Comparison of ENCODE assay signal across 8 cellular contexts in genomic region chr20:1326031-1326930, GRCh38. TPM values are rescaled to one million over a fixed set of nuclear protein-coding genes. Genes with fewer than 3 reads are reported as not detected.
DNase-seq lines count a peak whose midpoint lies in the region; ATAC-seq, FAIRE-seq and TF ChIP-seq lines count a peak whose summit lies in the region.

No MANE protein-coding gene starts in this region.

- H3K4me3 ChIP-seq in breast epithelium = peak overlapping the region; percentile 76 to 88 (median 85)
- H3K4me3 ChIP-seq in mesendoderm (ENCODE audit: low read length) = peak overlapping the region; percentile 90

- H3K9ac ChIP-seq in mesendoderm (ENCODE audit: low read length) = peak overlapping the region; percentile 96

- H2BK120ac ChIP-seq in mesendoderm (ENCODE audit: low read depth, low read length) = no peak overlapping the region

- H2AK5ac ChIP-seq in mesendoderm (ENCODE audit: low read length) = peak overlapping the region; percentile 65

- H3K27ac ChIP-seq in breast epithelium (peak overlapping the region; percentile 98 to 99), mesendoderm (ENCODE audit: low read depth, low read length) (no peak overlapping the region)

- peaks cover 35% of the 10 kb centered on the region for H3K4me1 Mint-ChIP-seq in MCF 10A (ENCODE audit: insufficient read depth, unreplicated experiment)

- POLR2A ChIA-PET in MCF 10A (lab: Yijun Ruan, JAX) = interaction anchor here (0.5 to 10.7 kb wide), 45 partner anchors 9 to 992 kb away, joined by 3 to 184 read pairs (median 4); partner anchors contain the start of genes FKBP1A, NSFL1C, PSMF1 and RAD21L1

- BruUV-seq in MCF 10A (replicated peaks; lab: Mats Ljungman, UMichigan) = no TSS peak

- no CpG with 5 or more reads among the region's 10 CpGs for WGBS in mesendoderm (ENCODE audit: extremely low coverage, insufficient coverage, low lambda C conversion rate)

- H3K79me1 ChIP-seq in mesendoderm (ENCODE audit: low read length) = peaks cover 40% of the 10 kb centered on the region

- no peaks in the 10 kb centered on the region for H3K36me3 Mint-ChIP-seq in MCF 10A (ENCODE audit: insufficient read depth, unreplicated experiment)

- H3K36me3 ChIP-seq in breast epithelium (no peaks in the 10 kb centered on the region), mesendoderm (ENCODE audit: control insufficient read depth, insufficient read depth, low read length) (no peaks in the 10 kb centered on the region)

- TF ChIP-seq CTCF in breast epithelium (IDR thresholded peaks at IDR 0.05) (no peak), MCF 10A (IDR thresholded peaks at IDR 0.05; ENCODE audit: unreplicated experiment) (no peak)

- H3K4ac ChIP-seq in mesendoderm (ENCODE audit: low read depth, low read length) = no peak overlapping the region

- no peaks in the 10 kb centered on the region for H3K9me3 ChIP-seq in breast epithelium

- H3K79me2 ChIP-seq in mesendoderm (ENCODE audit: control insufficient read depth, insufficient read depth, low read length) = peaks cover 28% of the 10 kb centered on the region

- no peaks in the 10 kb centered on the region for H3K9me3 Mint-ChIP-seq in MCF 10A (ENCODE audit: unreplicated experiment)

- no peak overlapping the region for H3K27ac Mint-ChIP-seq in MCF 10A (ENCODE audit: low read depth, unreplicated experiment)

- no peak for TF ChIP-seq POLR2A in breast epithelium (IDR thresholded peaks at IDR 0.05)

- no peak for FAIRE-seq in frontal cortex (lab: Jason Lieb, UNC)

- H2BK15ac ChIP-seq in mesendoderm (replicated peaks; ENCODE audit: low read depth) = no peak overlapping the region

- H3K4me1 ChIP-seq in breast epithelium = peaks cover 0 to 27% of the 10 kb centered on the region in 2 donors
- H3K4me1 ChIP-seq in mesendoderm (ENCODE audit: control insufficient read depth, low read depth, low read length) = peaks cover 5% of the 10 kb centered on the region

- no peaks in the 10 kb centered on the region for H3K27me3 ChIP-seq in breast epithelium
- no peaks in the 10 kb centered on the region for H3K27me3 ChIP-seq in mesendoderm (ENCODE audit: insufficient read depth, low read length, poor library complexity)

- no peak overlapping the region for H3K18ac ChIP-seq in mesendoderm (ENCODE audit: low read length)

- intact Hi-C loops in breast epithelium (cut with DNase I; ENCODE audit: low total_unique reads) (loop anchor here (5.0 kb wide), 1 partner anchor 66 kb away; the partner anchor contains the start of gene FKBP1A), MCF 10A (cut with micrococcal nuclease) (no loop called here)

- no peaks in the 10 kb centered on the region for H3K27me3 Mint-ChIP-seq in MCF 10A (ENCODE audit: insufficient read depth, unreplicated experiment)

- peak overlapping the region; percentile 92 for H3K4me2 ChIP-seq in mesendoderm (ENCODE audit: low read length)

- peak overlapping the region; percentile 37 for H3K23ac ChIP-seq in mesendoderm (ENCODE audit: low read length)

- CTCF ChIA-PET in MCF 10A (lab: Yijun Ruan, JAX) = interaction anchor here (0.8 to 5.2 kb wide), 3 partner anchors 45 to 178 kb away, joined by 4 to 34 read pairs (median 8); no protein-coding TSS in a partner anchor

- H3K56ac ChIP-seq in mesendoderm (ENCODE audit: low read length) = peak overlapping the region; percentile 88

- peak in 1 of 2 donors; percentile 4 for DNase-seq in breast epithelium (ENCODE audit: low spot score in 2 of 2)
- no peak for DNase-seq in MCF 10A (ENCODE audit: unreplicated experiment)
- DNase-seq in dermis blood vessel endothelial cell = peak; percentile 60
- no peak for DNase-seq in mesendoderm
- DNase-seq in frontal cortex (ENCODE audit: low spot score in 2 of 2) = no peak
- no peak for DNase-seq in NCI-H2081 (lab: John Stamatoyannopoulos, UW)
- DNase-seq in cerebellum (ENCODE audit: low spot score) = no peak

- H4K8ac ChIP-seq in mesendoderm (ENCODE audit: low read depth, low read length) = no peak overlapping the region

- no peak for ATAC-seq in GM21526 (IDR thresholded peaks at IDR 0.05; ENCODE audit: low FRiP score, unreplicated experiment)

- H3K4me3 Mint-ChIP-seq in MCF 10A (ENCODE audit: unreplicated experiment) = no peak overlapping the region

- H4K5ac ChIP-seq in mesendoderm (ENCODE audit: low read length) = no peak overlapping the region

- H2BK5ac ChIP-seq in mesendoderm (ENCODE audit: low read length) = peak overlapping the region; percentile 62

RNA-seq across cellular contexts. Expression of gene SDCBP2, which starts 2.7 kb away (rescaled TPM):
- total RNA-seq in breast epithelium = 10 to 100 TPM in 1 of 3 donors, 1 to 10 TPM in 2; 5.0 to 10.8 (median 9.8) TPM
- total RNA-seq in MCF 10A (2022) = 8.3 and 11.8 TPM in 2 replicates
- total RNA-seq in dermis blood vessel endothelial cell = 4.6 and 6.0 TPM in 2 replicates
- polyA plus RNA-seq in mesendoderm (2013, experiment 1 of 2) = 1.2 TPM
- 1.1 TPM for polyA plus RNA-seq in mesendoderm (2013, experiment 2 of 2)
- 3.3 TPM for total RNA-seq in frontal cortex
- total RNA-seq in cerebellum = 2.2 TPM
